Comparison of ENCODE assay signal across 15 cellular contexts in the genomic region with DNA sequence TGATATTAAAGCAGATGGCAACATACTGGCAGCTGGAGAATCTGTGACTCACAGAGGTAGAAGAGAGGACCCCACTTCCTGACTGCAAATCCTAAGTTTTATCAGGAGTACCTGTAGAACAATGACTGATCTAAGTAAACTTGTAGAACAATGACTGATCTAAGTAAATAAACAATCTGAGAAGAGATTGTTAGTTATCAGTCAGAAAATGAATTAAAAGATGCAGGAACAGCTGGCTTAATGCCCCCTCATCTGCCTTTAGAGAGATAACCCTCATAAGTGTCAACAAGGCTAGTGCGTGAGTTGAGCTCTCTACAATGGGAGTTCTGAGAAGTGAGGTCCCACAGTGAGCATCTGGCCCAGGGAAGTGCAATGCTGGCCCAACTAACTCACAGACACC. TPM values are rescaled to one million over a fixed set of nuclear protein-coding genes. Genes with fewer than 3 reads are reported as not detected.
"Had no signal": no experiment of that assay in that cellular context is flagged by ENCODE, and none has a peak within 500 bp of the region (broad histone marks: within the 10 kb centered on the region; RNA-seq: fewer than 3 reads in every experiment).

No MANE protein-coding gene starts in this region.

- DNase-seq: activated CD4-positive, alpha-beta T cell treated with anti-CD3 and anti-CD28 coated beads, Interleukin-2, amount 10 ng/mL, durations not matched to agents 7 days and 5 days; activated CD4-positive, CD25-positive, alpha-beta regulatory T cell; activated effector memory CD4-positive, alpha-beta T cell treated with Interleukin-2 at 50 U/mL for 16 hours; hippocampal formation; pancreas; stimulated activated CD4-positive, alpha-beta T cell treated with anti-CD3 and anti-CD28 coated beads, Interleukin-4, amount 100 ng/mL, for 24 hours; stomach; T-helper 2 cell had no signal

- H3K27me3 ChIP-seq: breast epithelium, neural progenitor cell, pancreas, stomach had no signal

- H3K4me3 Mint-ChIP-seq: activated CD4-positive, alpha-beta T cell treated with anti-CD3 and anti-CD28 coated beads, Interleukin-2, amount 10 ng/mL, durations not matched to agents 7 days and 5 days; activated naive CD4-positive, alpha-beta T cell treated with anti-CD3 and anti-CD28 coated beads, Interleukin-2, amount 50 U/mL, for 24 hours; neural progenitor cell had no signal

- H3K9me3 ChIP-seq: breast epithelium, pancreas, stomach, thoracic aorta had no signal

- H3K27ac ChIP-seq: breast epithelium, epithelial cell of prostate, neural progenitor cell, pancreas, stomach, thoracic aorta had no signal

- ATAC-seq: pancreas had no signal

- H3K4me3 ChIP-seq: breast epithelium, neural progenitor cell, pancreas, stomach, thoracic aorta had no signal

- H3K27me3 Mint-ChIP-seq: activated CD4-positive, alpha-beta T cell treated with anti-CD3 and anti-CD28 coated beads, Interleukin-2, amount 10 ng/mL, durations not matched to agents 7 days and 5 days; activated naive CD4-positive, alpha-beta T cell treated with anti-CD3 and anti-CD28 coated beads, Interleukin-2, amount 50 U/mL, for 24 hours had no signal

- H3K4me1 Mint-ChIP-seq: neural progenitor cell had no signal

- H3K4me1 ChIP-seq: breast epithelium, neural progenitor cell, pancreas, stomach had no signal

- H3K36me3 Mint-ChIP-seq: neural progenitor cell had no signal

- H3K27ac Mint-ChIP-seq: activated CD4-positive, alpha-beta T cell treated with anti-CD3 and anti-CD28 coated beads, Interleukin-2, amount 10 ng/mL, durations not matched to agents 7 days and 5 days; activated naive CD4-positive, alpha-beta T cell treated with anti-CD3 and anti-CD28 coated beads, Interleukin-2, amount 50 U/mL, for 24 hours; neural progenitor cell had no signal

- H3K36me3 ChIP-seq: breast epithelium, neural progenitor cell, pancreas had no signal

- H3K9me3 Mint-ChIP-seq: activated CD4-positive, alpha-beta T cell treated with anti-CD3 and anti-CD28 coated beads, Interleukin-2, amount 10 ng/mL, durations not matched to agents 7 days and 5 days; activated naive CD4-positive, alpha-beta T cell treated with anti-CD3 and anti-CD28 coated beads, Interleukin-2, amount 50 U/mL, for 24 hours; neural progenitor cell had no signal

RNA-seq across cellular contexts. Expression of a gene that starts 48.0 kb away (rescaled TPM):
- total RNA-seq: chondrocyte, myocyte had no signal
